In the genomic region with DNA sequence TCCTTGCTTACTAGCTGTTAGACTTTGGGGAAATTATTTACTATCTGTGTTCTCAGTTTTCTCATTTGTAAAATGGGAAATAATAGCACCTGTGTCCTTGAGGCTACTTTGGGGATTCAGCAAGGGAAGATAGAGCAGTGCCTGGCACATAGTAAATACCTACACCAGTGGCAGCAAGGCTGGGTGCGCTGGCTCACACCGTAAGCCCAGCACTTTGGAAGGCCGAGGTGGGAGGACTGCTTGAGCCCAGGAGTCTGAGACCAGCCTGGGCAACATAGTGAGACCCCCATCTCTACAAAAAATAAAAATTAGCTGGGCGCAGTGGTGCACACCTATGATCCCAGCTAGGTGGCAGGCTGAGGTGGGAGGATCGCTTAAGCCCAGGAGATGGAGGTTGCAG, we compare ENCODE assay signal across 2 cellular contexts.
TF ChIP-seq lines count a peak whose summit lies in the region.

No MANE protein-coding gene starts in this region.

TF ChIP-seq in A549, 52 proteins besides CTCF, POLR2A, EP300 and RAD21:
- TF ChIP-seq HEYL (CRISPR knock-in tag; IDR thresholded peaks at IDR 0.05) (0 out of 2 replicates have a peak, but pooled peaks have one; percentile 19), HOXA7 (CRISPR knock-in tag; IDR thresholded peaks at IDR 0.05) (peak; percentile 84), TFCP2L1 (CRISPR knock-in tag; IDR thresholded peaks at IDR 0.05) (0 out of 2 replicates have a peak, but pooled peaks have one; percentile 55), JUN (IDR thresholded peaks at IDR 0.05) (peak; percentile 7 to 49; a peak in 2 of 5 replicates), RCOR1 (IDR thresholded peaks at IDR 0.05; ENCODE audit: low read depth, low read length) (no peak), ESRRA (IDR thresholded peaks at IDR 0.05; ENCODE audit: borderline replicate concordance, low read length) (no peak), BHLHE40 (IDR thresholded peaks at IDR 0.05; ENCODE audit: low read depth, low read length) (no peak)
- TF ChIP-seq, protein P1, sequence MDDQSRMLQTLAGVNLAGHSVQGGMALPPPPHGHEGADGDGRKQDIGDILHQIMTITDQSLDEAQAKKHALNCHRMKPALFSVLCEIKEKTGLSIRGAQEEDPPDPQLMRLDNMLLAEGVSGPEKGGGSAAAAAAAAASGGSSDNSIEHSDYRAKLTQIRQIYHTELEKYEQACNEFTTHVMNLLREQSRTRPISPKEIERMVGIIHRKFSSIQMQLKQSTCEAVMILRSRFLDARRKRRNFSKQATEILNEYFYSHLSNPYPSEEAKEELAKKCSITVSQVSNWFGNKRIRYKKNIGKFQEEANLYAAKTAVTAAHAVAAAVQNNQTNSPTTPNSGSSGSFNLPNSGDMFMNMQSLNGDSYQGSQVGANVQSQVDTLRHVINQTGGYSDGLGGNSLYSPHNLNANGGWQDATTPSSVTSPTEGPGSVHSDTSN (IDR thresholded peaks at IDR 0.05), result peak; percentile 14; the same call in 1 of the 2 replicates
TF ChIP-seq in A549: peak in this region for 5.

TF ChIP-seq in K562, 482 proteins besides CTCF, POLR2A, EP300 and RAD21:
- TF ChIP-seq KLF10 (CRISPR knock-in tag; IDR thresholded peaks at IDR 0.05) (no peak), ZNF384 (IDR thresholded peaks at IDR 0.05; ENCODE audit: low read depth, low read length) (0 out of 2 replicates have a peak, but pooled peaks have one; percentile 8), BRD9 (IDR thresholded peaks at IDR 0.05; ENCODE audit: low read depth, partially characterized antibody) (no peak)
- TF ChIP-seq, protein P2, sequence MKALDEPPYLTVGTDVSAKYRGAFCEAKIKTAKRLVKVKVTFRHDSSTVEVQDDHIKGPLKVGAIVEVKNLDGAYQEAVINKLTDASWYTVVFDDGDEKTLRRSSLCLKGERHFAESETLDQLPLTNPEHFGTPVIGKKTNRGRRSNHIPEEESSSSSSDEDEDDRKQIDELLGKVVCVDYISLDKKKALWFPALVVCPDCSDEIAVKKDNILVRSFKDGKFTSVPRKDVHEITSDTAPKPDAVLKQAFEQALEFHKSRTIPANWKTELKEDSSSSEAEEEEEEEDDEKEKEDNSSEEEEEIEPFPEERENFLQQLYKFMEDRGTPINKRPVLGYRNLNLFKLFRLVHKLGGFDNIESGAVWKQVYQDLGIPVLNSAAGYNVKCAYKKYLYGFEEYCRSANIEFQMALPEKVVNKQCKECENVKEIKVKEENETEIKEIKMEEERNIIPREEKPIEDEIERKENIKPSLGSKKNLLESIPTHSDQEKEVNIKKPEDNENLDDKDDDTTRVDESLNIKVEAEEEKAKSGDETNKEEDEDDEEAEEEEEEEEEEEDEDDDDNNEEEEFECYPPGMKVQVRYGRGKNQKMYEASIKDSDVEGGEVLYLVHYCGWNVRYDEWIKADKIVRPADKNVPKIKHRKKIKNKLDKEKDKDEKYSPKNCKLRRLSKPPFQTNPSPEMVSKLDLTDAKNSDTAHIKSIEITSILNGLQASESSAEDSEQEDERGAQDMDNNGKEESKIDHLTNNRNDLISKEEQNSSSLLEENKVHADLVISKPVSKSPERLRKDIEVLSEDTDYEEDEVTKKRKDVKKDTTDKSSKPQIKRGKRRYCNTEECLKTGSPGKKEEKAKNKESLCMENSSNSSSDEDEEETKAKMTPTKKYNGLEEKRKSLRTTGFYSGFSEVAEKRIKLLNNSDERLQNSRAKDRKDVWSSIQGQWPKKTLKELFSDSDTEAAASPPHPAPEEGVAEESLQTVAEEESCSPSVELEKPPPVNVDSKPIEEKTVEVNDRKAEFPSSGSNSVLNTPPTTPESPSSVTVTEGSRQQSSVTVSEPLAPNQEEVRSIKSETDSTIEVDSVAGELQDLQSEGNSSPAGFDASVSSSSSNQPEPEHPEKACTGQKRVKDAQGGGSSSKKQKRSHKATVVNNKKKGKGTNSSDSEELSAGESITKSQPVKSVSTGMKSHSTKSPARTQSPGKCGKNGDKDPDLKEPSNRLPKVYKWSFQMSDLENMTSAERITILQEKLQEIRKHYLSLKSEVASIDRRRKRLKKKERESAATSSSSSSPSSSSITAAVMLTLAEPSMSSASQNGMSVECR (CRISPR knock-in tag; IDR thresholded peaks at IDR 0.05), result no peak
